Comparison of ENCODE assay signal across 1 cellular context in the genomic region with DNA sequence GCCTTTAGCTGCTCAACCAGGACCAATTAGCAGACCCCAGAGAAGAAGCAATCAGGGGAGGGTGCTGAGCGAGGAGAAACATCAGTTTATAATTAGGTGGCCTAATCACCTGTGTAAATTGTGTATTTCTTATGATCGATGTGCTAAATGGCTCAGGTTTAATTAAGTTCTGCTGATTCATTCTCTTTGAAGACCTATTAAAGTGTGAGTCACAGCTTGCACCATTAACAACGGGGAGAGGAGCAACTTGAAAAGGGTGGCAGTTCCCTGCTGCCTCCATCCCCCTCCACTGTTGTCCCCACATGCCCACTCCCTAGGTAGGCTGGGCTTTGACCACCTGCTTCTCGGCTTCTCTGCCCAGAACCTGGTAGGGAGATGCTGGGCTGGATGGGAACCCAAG.
TF ChIP-seq lines count a peak whose summit lies in the region.

No MANE protein-coding gene starts in this region.

TF ChIP-seq in H1, 55 proteins besides CTCF, POLR2A, EP300 and RAD21:
- TF ChIP-seq POU5F1 (IDR thresholded peaks at IDR 0.05; ENCODE audit: low read depth, low read length) (no peak), SAP30 (IDR thresholded peaks at IDR 0.05; ENCODE audit: insufficient read depth, insufficient replicate concordance, low read length) (no peak)
TF ChIP-seq in H1: peak in this region for 0.
